Comparison of ENCODE assay signal across 13 cellular contexts in genomic region chr13:23411220-23411619, GRCh38. TPM values are rescaled to one million over a fixed set of nuclear protein-coding genes. Genes with fewer than 3 reads are reported as not detected.
DNase-seq lines count a peak whose midpoint lies in the region; ATAC-seq, FAIRE-seq and TF ChIP-seq lines count a peak whose summit lies in the region.
"Had no signal": no experiment of that assay in that cellular context is flagged by ENCODE, and none has a peak within 500 bp of the region (broad histone marks: within the 10 kb centered on the region; RNA-seq: fewer than 3 reads in every experiment).

No MANE protein-coding gene starts in this region.

- no peak overlapping the region for H2AFZ ChIP-seq in H9 (ENCODE audit: low read length)
- no peak overlapping the region for H2AFZ ChIP-seq in endothelial cell of umbilical vein (ENCODE audit: low read depth, low read length)

- DNase-seq in H9 (no peak), NCI-H526 treated with DMSO at 0.1 percent for 48 hours (lab: John Stamatoyannopoulos, UW) (peak; percentile 72), endothelial cell of umbilical vein (ENCODE audit: low read depth, low spot score) (peak; percentile 72), psoas muscle (no peak), T-cell (no peak), left colon (no peak)
- DNase-seq: ACHN, AML-193, DMS53, NCI-H2171 treated with DMSO at 0.1 percent for 48 hours had no signal

- H3K4me3 Mint-ChIP-seq in H9 (no peak overlapping the region), T-cell (no peak overlapping the region)
- H3K4me3 Mint-ChIP-seq: CD14-positive monocyte had no signal

- H3K9me3 ChIP-seq in H9 (ENCODE audit: control insufficient read depth, low read depth, low read length), result no peaks in the 10 kb centered on the region
- no peaks in the 10 kb centered on the region for H3K9me3 ChIP-seq in endothelial cell of umbilical vein (replicated peaks; ENCODE audit: control insufficient read depth, insufficient read depth, low read length)
- H3K9me3 ChIP-seq in psoas muscle, result no peaks in the 10 kb centered on the region

- H3K36me3 Mint-ChIP-seq in H9 (ENCODE audit: insufficient read depth in 1 of 3, low read depth in 3 of 3) (peaks cover 5 to 12% (median 11%) of the 10 kb centered on the region in 3 experiments; a peak in 6 of 7 replicates), T-cell (no peaks in the 10 kb centered on the region)
- H3K36me3 Mint-ChIP-seq: CD14-positive monocyte had no signal

- H2BK120ac ChIP-seq in H9 (ENCODE audit: low read depth, low read length, poor library complexity, severe bottlenecking), result no peak overlapping the region

- CTCF ChIA-PET in endothelial cell of umbilical vein (lab: Charles Lee), result no interaction called here
- CTCF ChIA-PET in T-cell (lab: Charles Lee), result no interaction called here

- dilution Hi-C loops in endothelial cell of umbilical vein (cut with MboI; ENCODE audit: extremely low pct_ligation_motif_present, low sequenced_read_pairs), result no loop called here

- no peak overlapping the region for H4K8ac ChIP-seq in H9 (replicated peaks; ENCODE audit: insufficient read length, low read depth, low read length)

- no peak overlapping the region for H3K23ac ChIP-seq in H9 (ENCODE audit: insufficient read length, low read depth, low read length)

- no peak overlapping the region for H3K4me2 ChIP-seq in H9 (ENCODE audit: insufficient read depth, insufficient read length, low read length)
- H3K4me2 ChIP-seq in endothelial cell of umbilical vein (ENCODE audit: insufficient read depth, low read length), result no peak overlapping the region

- no peak overlapping the region for H2BK5ac ChIP-seq in H9 (ENCODE audit: insufficient read length, low read length)

- H3K27ac ChIP-seq in H9 (ENCODE audit: insufficient read length, low read depth, low read length), result no peak overlapping the region
- no peak overlapping the region for H3K27ac ChIP-seq in endothelial cell of umbilical vein (ENCODE audit: insufficient read depth, low read depth, low read length)
- peak overlapping the region; percentile 69 for H3K27ac ChIP-seq in psoas muscle

- ATAC-seq in psoas muscle, result peak in 3 of 4 donors; percentile 31 to 51 (median 39)
- no peak for ATAC-seq in SK-N-SH treated with all-trans-retinoic acid at 6 μM for 48 hours
- ATAC-seq in T-cell (replicated peaks in 1 of 4), result no peak
- no peak for ATAC-seq in left colon
- ATAC-seq: Panc1 had no signal

- no peaks in the 10 kb centered on the region for H3K27me3 Mint-ChIP-seq in H9 (ENCODE audit: low read depth)
- H3K27me3 Mint-ChIP-seq in T-cell, result peaks cover 5 to 13% of the 10 kb centered on the region in 2 donors

- no peak overlapping the region for H2BK12ac ChIP-seq in H9 (ENCODE audit: insufficient read length, low read depth, low read length)

- POLR2A ChIA-PET in endothelial cell of umbilical vein (lab: Charles Lee), result no interaction called here
- POLR2A ChIA-PET in T-cell (lab: Charles Lee), result no interaction called here

- H4K20me1 ChIP-seq in H9 (ENCODE audit: control insufficient read depth, insufficient read depth, insufficient read length) (no peaks in the 10 kb centered on the region), endothelial cell of umbilical vein (replicated peaks; ENCODE audit: control insufficient read depth, extremely low read depth, insufficient read depth, low read length) (no peaks in the 10 kb centered on the region)

- H3K4me1 Mint-ChIP-seq in H9 (peaks cover 9 to 19% of the 10 kb centered on the region in 2 experiments), T-cell (peaks cover 0 to 2% (median 2%) of the 10 kb centered on the region in 3 donors)
- H3K4me1 Mint-ChIP-seq: CD14-positive monocyte had no signal

- WGBS in H9 (ENCODE audit: extremely low coverage, insufficient read length, low lambda C conversion rate), result no CpG with 5 or more reads among the region's 4 CpGs
- WGBS in psoas muscle, 3 donors, result 37 to 43% (median 40%) methylated on average over 4 of the region's 4 CpGs

- no peak overlapping the region for H4K91ac ChIP-seq in H9 (ENCODE audit: insufficient read length, low read depth, low read length)

- FAIRE-seq in endothelial cell of umbilical vein (lab: Jason Lieb, UNC), result peak; percentile 64

- H3K79me1 ChIP-seq in H9 (ENCODE audit: insufficient read depth, low read depth, low read length, poor library complexity, severe bottlenecking), result no peaks in the 10 kb centered on the region

- no TSS peak for BruUV-seq in endothelial cell of umbilical vein (replicated peaks; lab: Mats Ljungman, UMichigan)

- H3K4me1 ChIP-seq in H9 (ENCODE audit: insufficient read depth, low read length), result no peaks in the 10 kb centered on the region
- H3K4me1 ChIP-seq in endothelial cell of umbilical vein (ENCODE audit: control insufficient read depth, extremely low read depth, insufficient read depth, low read length), result no peaks in the 10 kb centered on the region
- H3K4me1 ChIP-seq in psoas muscle, result peaks cover 17% of the 10 kb centered on the region

- H3K9me1 ChIP-seq in endothelial cell of umbilical vein (replicated peaks; ENCODE audit: control insufficient read depth, extremely low read depth, insufficient read depth, low read length), result no peaks in the 10 kb centered on the region

- H3K14ac ChIP-seq in H9 (ENCODE audit: insufficient read depth, low read length), result no peak overlapping the region

- H3K4ac ChIP-seq in H9 (ENCODE audit: low read depth, low read length), result no peak overlapping the region

- H3T11ph ChIP-seq in H9 (ENCODE audit: low read length), result no peak overlapping the region

- H3K9ac ChIP-seq in H9 (ENCODE audit: extremely low read depth, insufficient read length, low read length), result no peak overlapping the region
- no peak overlapping the region for H3K9ac ChIP-seq in endothelial cell of umbilical vein (replicated peaks; ENCODE audit: extremely low read depth, insufficient read depth, low read length)

- H2AK5ac ChIP-seq in H9 (ENCODE audit: insufficient read length, low read length), result no peak overlapping the region

- no peaks in the 10 kb centered on the region for H3K36me3 ChIP-seq in endothelial cell of umbilical vein (ENCODE audit: control insufficient read depth in 2 of 2, extremely low read depth in 1 of 2, insufficient read depth in 2 of 2, low read length in 2 of 2)
- H3K36me3 ChIP-seq in psoas muscle (ENCODE audit: insufficient read depth in 1 of 2, low read depth in 1 of 2), result no peaks in the 10 kb centered on the region

- no peak overlapping the region for H2BK15ac ChIP-seq in H9 (ENCODE audit: low read depth, low read length)

- H3K9me3 Mint-ChIP-seq in H9 (peaks cover 0 to 6% of the 10 kb centered on the region in 2 experiments; a peak in 2 of 5 replicates), T-cell (no peaks in the 10 kb centered on the region)

- intact Hi-C loops in endothelial cell of umbilical vein (cut with micrococcal nuclease) (no loop called here), psoas muscle (cut with DNase I) (no loop called here), left colon (cut with DNase I, micrococcal nuclease) (no loop called here)

- H3K27me3 ChIP-seq in H9 (ENCODE audit: insufficient read depth, low read length) (no peaks in the 10 kb centered on the region; the same call in 1 of the 2 replicates), endothelial cell of umbilical vein (ENCODE audit: control insufficient read depth in 2 of 2, insufficient read depth in 2 of 2, low read length in 2 of 2) (no peaks in the 10 kb centered on the region), psoas muscle (ENCODE audit: insufficient read depth in 3 of 3, low read length in 2 of 3) (no peaks in the 10 kb centered on the region)

- H3K27ac Mint-ChIP-seq in H9 (peak overlapping the region in 2 of 3 experiments; percentile 6 to 11; a peak in 5 of 7 replicates), T-cell (no peak overlapping the region)
- H3K27ac Mint-ChIP-seq: CD14-positive monocyte had no signal

- no peak overlapping the region for H2BK20ac ChIP-seq in H9 (ENCODE audit: low read depth, low read length, poor library complexity, severe bottlenecking)

- no peaks in the 10 kb centered on the region for H3K23me2 ChIP-seq in H9 (ENCODE audit: insufficient read length, low read depth, low read length, poor library complexity, severe bottlenecking)

- TF ChIP-seq CTCF in H9 (conservative IDR thresholded peaks at IDR 0.05) (no peak), endothelial cell of umbilical vein (IDR thresholded peaks at IDR 0.05; ENCODE audit: extremely low read depth in 1 of 2, insufficient read depth in 1 of 2, low read depth in 1 of 2, low read length in 2 of 2) (no peak), psoas muscle (IDR thresholded peaks at IDR 0.05) (no peak)

- no peak overlapping the region for H3K56ac ChIP-seq in H9 (ENCODE audit: insufficient read length, low read depth, low read length)

- TF ChIP-seq POLR2A in endothelial cell of umbilical vein (IDR thresholded peaks at IDR 0.05; ENCODE audit: low read depth, low read length), result no peak

- H4K5ac ChIP-seq in H9 (ENCODE audit: insufficient read length, low read depth, low read length), result no peak overlapping the region

- H3K79me2 ChIP-seq in H9 (ENCODE audit: insufficient read depth, low read length) (no peaks in the 10 kb centered on the region), endothelial cell of umbilical vein (ENCODE audit: control insufficient read depth, insufficient read depth, low read length) (no peaks in the 10 kb centered on the region)

- no peak overlapping the region for H3K18ac ChIP-seq in H9 (ENCODE audit: insufficient read length, low read depth, low read length)

- no peak overlapping the region for H3K4me3 ChIP-seq in endothelial cell of umbilical vein (replicated peaks in 1 of 3; ENCODE audit: insufficient read depth in 1 of 3, low read depth in 1 of 3, low read length in 3 of 3)
- H3K4me3 ChIP-seq in psoas muscle, result peak overlapping the region; percentile 58

TF ChIP-seq in endothelial cell of umbilical vein, 7 proteins besides CTCF, POLR2A, EP300 and RAD21 (continues in another document):
- TF ChIP-seq EZH2 (IDR thresholded peaks at IDR 0.05; ENCODE audit: borderline replicate concordance, low read depth, low read length, severe bottlenecking), result no peak

RNA-seq across cellular contexts. Expression of gene SACS, which starts 22.3 kb away (rescaled TPM):
- total RNA-seq in H9 (2021), result 47.8 and 53.0 TPM in 2 replicates
- total RNA-seq in endothelial cell of umbilical vein, result 72.7 and 73.1 TPM in 2 replicates
- polyA plus RNA-seq in endothelial cell of umbilical vein, result 13.6 and 14.8 TPM in 2 replicates
- 18.2 and 21.6 TPM in 2 replicates for polyA plus RNA-seq in endothelial cell of umbilical vein (2011; cell fraction: cytosol; rRNA removed)
- polyA plus RNA-seq in endothelial cell of umbilical vein (2011; cell fraction: nucleus; rRNA removed), result 36.1 and 46.5 TPM in 2 replicates
- 47.5 and 62.9 TPM in 2 replicates for polyA plus RNA-seq in endothelial cell of umbilical vein (2012)
- 219 and 229 TPM in 2 replicates for polyA minus RNA-seq in endothelial cell of umbilical vein
- polyA minus RNA-seq in endothelial cell of umbilical vein (2011; cell fraction: cytosol; rRNA and poly(A)+ RNA removed), result 17.1 TPM
- 164 and 168 TPM in 2 replicates for polyA minus RNA-seq in endothelial cell of umbilical vein (2011; cell fraction: nucleus; rRNA and poly(A)+ RNA removed)
- total RNA-seq in psoas muscle, result 10 to 100 TPM; 17.3 to 56.1 (median 43.5) TPM
- polyA plus RNA-seq in psoas muscle, result 10 to 100 TPM in 2 of 3 donors, 1 to 10 TPM in 1; 6.3 to 13.1 (median 11.2) TPM
- 10 to 100 TPM; 17.6 to 28.6 (median 27.3) TPM for total RNA-seq in T-cell
- 1 to 10 TPM; 3.3 to 4.5 TPM for total RNA-seq in left colon

Comparison
In these comparisons a context has a peak if more than half of its experiments do, and no peak if none do; other contexts are left out.
1. DNase-seq: peak in NCI-H526 treated with DMSO at 0.1 percent for 48 hours (single experiment) and endothelial cell of umbilical vein (single experiment); none in H9 (single experiment), psoas muscle (0 of 2), T-cell (0 of 34) and left colon (0 of 2).
2. H3K27ac Mint-ChIP-seq: peak in H9 (2 of 3); none in T-cell (0 of 2).
3. ATAC-seq: peak in psoas muscle (3 of 4); none in SK-N-SH treated with all-trans-retinoic acid at 6 μM for 48 hours (single experiment), T-cell (0 of 4) and left colon (single experiment).